37 cellular contexts compared by ENCODE assay signal in genomic region chr7:31007634-31008033, GRCh38. TPM values are rescaled to one million over a fixed set of nuclear protein-coding genes. Genes with fewer than 3 reads are reported as not detected.
"Had no signal": no experiment of that assay in that cellular context is flagged by ENCODE, and none has a peak within 500 bp of the region (broad histone marks: within the 10 kb centered on the region; RNA-seq: fewer than 3 reads in every experiment).

No MANE protein-coding gene starts in this region.

- H3K27me3 ChIP-seq: adrenal gland, ascending aorta, breast epithelium, cardiac muscle cell had no signal

- H3K9me3 ChIP-seq: ascending aorta had no signal

- H3K9me3 Mint-ChIP-seq: activated naive CD4-positive, alpha-beta T cell treated with anti-CD3 and anti-CD28 coated beads, Interleukin-2, amount 50 U/mL, for 24 hours; activated naive CD8-positive, alpha-beta T cell treated with anti-CD3 and anti-CD28 coated beads for 36 hours; activated naive CD8-positive, alpha-beta T cell treated with anti-CD3 and anti-CD28 coated beads, Interleukin-2, amount 50 U/mL, for 24 hours; activated T-helper 1 cell treated with anti-CD3 and anti-CD28 coated beads, Interleukin-12 subunit alpha, Interleukin-12 subunit beta, Interleukin-2, Interleukin-4 antibody, amounts not matched to agents 30 ng/mL and 10 ng/mL and 1 ng/mL, durations not matched to agents 14 hours and 24 hours and 36 hours; activated T-helper 2 cell treated with anti-CD3 and anti-CD28 coated beads, Interferon-gamma antibody, Interleukin-2, Interleukin-4, amounts not matched to agents 10 μg/mL and 5 μg/mL and 100 μg/mL, durations not matched to agents 14 hours and 24 hours and 36 hours; dendritic cell treated with granulocyte-macrophage colony-stimulating factor and Interleukin-4, amounts not matched to agents 40 ng/mL and 50 ng/mL, for 4 days had no signal

- DNase-seq: activated CD4-positive, alpha-beta memory T cell treated with anti-CD3 and anti-CD28 coated beads for 36 hours; activated CD4-positive, alpha-beta T cell treated with anti-CD3 and anti-CD28 coated beads for 36 hours; activated CD4-positive, alpha-beta T cell treated with anti-CD3 and anti-CD28 coated beads, Interleukin-2, amount 10 ng/mL, durations not matched to agents 24 days and 14 days; activated CD4-positive, CD25-positive, alpha-beta regulatory T cell; activated CD4-positive, CD25-positive, alpha-beta regulatory T cell treated with anti-CD3 and anti-CD28 coated beads, Interleukin-2, amount 50 U/mL, for 72 hours; activated CD8-positive, alpha-beta memory T cell treated with anti-CD3 and anti-CD28 coated beads, Interleukin-2, amount 10 ng/mL, durations not matched to agents 7 days and 5 days; activated CD8-positive, alpha-beta memory T cell treated with anti-CD3 and anti-CD28 coated beads, Interleukin-2, amount 50 U/mL, for 4 hours; activated CD8-positive, alpha-beta T cell treated with anti-CD3 and anti-CD28 coated beads, Interleukin-2, amount 10 ng/mL, durations not matched to agents 7 days and 5 days; activated effector memory CD4-positive, alpha-beta T cell treated with anti-CD3 and anti-CD28 coated beads, Interleukin-2, amount 50 U/mL, for 16 hours; activated naive CD4-positive, alpha-beta T cell treated with anti-CD3 and anti-CD28 coated beads for 36 hours; activated naive CD8-positive, alpha-beta T cell treated with anti-CD3 and anti-CD28 coated beads for 36 hours; activated naive CD8-positive, alpha-beta T cell treated with anti-CD3 and anti-CD28 coated beads, Interleukin-2, amount 50 U/mL, for 24 hours; activated T-cell treated with anti-CD3 and anti-CD28 coated beads, Interleukin-2, amount 50 U/mL, for 1 hour; activated T-cell treated with anti-CD3 and anti-CD28 coated beads, Interleukin-2, amount 50 U/mL, for 48 hours; adrenal gland; amygdala; central memory CD4-positive, alpha-beta T cell; cerebellar nuclear complex; dorsolateral prefrontal cortex; effector memory CD4-positive, alpha-beta T cell; endodermal cell; foreskin fibroblast; T-helper 2 cell had no signal

- H3K4me1 ChIP-seq: adrenal gland, ascending aorta, breast epithelium had no signal

- H3K4me3 Mint-ChIP-seq: activated CD4-positive, alpha-beta memory T cell treated with anti-CD3 and anti-CD28 coated beads for 36 hours; activated CD4-positive, alpha-beta T cell treated with anti-CD3 and anti-CD28 coated beads for 36 hours; activated CD4-positive, alpha-beta T cell treated with anti-CD3 and anti-CD28 coated beads, Interleukin-2, amount 10 ng/mL, durations not matched to agents 24 days and 14 days; activated CD8-positive, alpha-beta memory T cell treated with anti-CD3 and anti-CD28 coated beads, Interleukin-2, amount 10 ng/mL, durations not matched to agents 7 days and 5 days; activated CD8-positive, alpha-beta T cell treated with anti-CD3 and anti-CD28 coated beads, Interleukin-2, amount 10 ng/mL, durations not matched to agents 7 days and 5 days; activated naive CD4-positive, alpha-beta T cell treated with anti-CD3 and anti-CD28 coated beads for 36 hours; activated naive CD4-positive, alpha-beta T cell treated with anti-CD3 and anti-CD28 coated beads, Interleukin-2, amount 50 U/mL, for 24 hours; activated naive CD8-positive, alpha-beta T cell treated with anti-CD3 and anti-CD28 coated beads for 36 hours; activated naive CD8-positive, alpha-beta T cell treated with anti-CD3 and anti-CD28 coated beads, Interleukin-2, amount 50 U/mL, for 24 hours; activated T-helper 1 cell treated with anti-CD3 and anti-CD28 coated beads, Interleukin-12 subunit alpha, Interleukin-12 subunit beta, Interleukin-2, Interleukin-4 antibody, amounts not matched to agents 30 ng/mL and 10 ng/mL and 1 ng/mL, durations not matched to agents 14 hours and 24 hours and 36 hours; brain; dendritic cell treated with granulocyte-macrophage colony-stimulating factor and Interleukin-4, amounts not matched to agents 40 ng/mL and 50 ng/mL, for 4 days; endodermal cell had no signal

- H3K36me3 Mint-ChIP-seq: activated CD4-positive, alpha-beta memory T cell treated with anti-CD3 and anti-CD28 coated beads for 36 hours; activated naive CD4-positive, alpha-beta T cell treated with anti-CD3 and anti-CD28 coated beads, Interleukin-2, amount 50 U/mL, for 24 hours; activated naive CD8-positive, alpha-beta T cell treated with anti-CD3 and anti-CD28 coated beads for 36 hours had no signal

- ATAC-seq: activated CD4-positive, alpha-beta T cell treated with anti-CD3 and anti-CD28 coated beads for 36 hours; activated CD8-positive, alpha-beta memory T cell treated with anti-CD3 and anti-CD28 coated beads, Interleukin-2, amount 10 ng/mL, durations not matched to agents 7 days and 5 days; activated CD8-positive, alpha-beta T cell treated with anti-CD3 and anti-CD28 coated beads, Interleukin-2, amount 10 ng/mL, durations not matched to agents 7 days and 5 days; activated naive CD8-positive, alpha-beta T cell treated with anti-CD3 and anti-CD28 coated beads, Interleukin-2, amount 50 U/mL, for 24 hours; esophagus mucosa had no signal

- H3K36me3 ChIP-seq: adrenal gland, ascending aorta, breast epithelium, cardiac muscle cell had no signal

- H3K27ac ChIP-seq: ascending aorta, breast epithelium, cardiac muscle cell, coronary artery had no signal

- H3K4me1 Mint-ChIP-seq: activated CD4-positive, alpha-beta T cell treated with anti-CD3 and anti-CD28 coated beads for 36 hours; activated CD4-positive, alpha-beta T cell treated with anti-CD3 and anti-CD28 coated beads, Interleukin-2, amount 10 ng/mL, durations not matched to agents 24 days and 14 days; activated CD8-positive, alpha-beta memory T cell treated with anti-CD3 and anti-CD28 coated beads, Interleukin-2, amount 10 ng/mL, durations not matched to agents 7 days and 5 days; activated naive CD4-positive, alpha-beta T cell treated with anti-CD3 and anti-CD28 coated beads, Interleukin-2, amount 50 U/mL, for 24 hours; activated naive CD8-positive, alpha-beta T cell treated with anti-CD3 and anti-CD28 coated beads for 36 hours; activated naive CD8-positive, alpha-beta T cell treated with anti-CD3 and anti-CD28 coated beads, Interleukin-2, amount 50 U/mL, for 24 hours had no signal

- H3K27ac Mint-ChIP-seq: activated CD4-positive, alpha-beta memory T cell treated with anti-CD3 and anti-CD28 coated beads for 36 hours; activated CD4-positive, alpha-beta T cell treated with anti-CD3 and anti-CD28 coated beads for 36 hours; activated CD4-positive, alpha-beta T cell treated with anti-CD3 and anti-CD28 coated beads, Interleukin-2, amount 10 ng/mL, durations not matched to agents 24 days and 14 days; activated CD8-positive, alpha-beta memory T cell treated with anti-CD3 and anti-CD28 coated beads, Interleukin-2, amount 10 ng/mL, durations not matched to agents 7 days and 5 days; activated CD8-positive, alpha-beta T cell treated with anti-CD3 and anti-CD28 coated beads, Interleukin-2, amount 10 ng/mL, durations not matched to agents 7 days and 5 days; activated naive CD4-positive, alpha-beta T cell treated with anti-CD3 and anti-CD28 coated beads for 36 hours; activated naive CD4-positive, alpha-beta T cell treated with anti-CD3 and anti-CD28 coated beads, Interleukin-2, amount 50 U/mL, for 24 hours; activated naive CD8-positive, alpha-beta T cell treated with anti-CD3 and anti-CD28 coated beads for 36 hours; activated naive CD8-positive, alpha-beta T cell treated with anti-CD3 and anti-CD28 coated beads, Interleukin-2, amount 50 U/mL, for 24 hours; activated T-helper 1 cell treated with anti-CD3 and anti-CD28 coated beads, Interleukin-12 subunit alpha, Interleukin-12 subunit beta, Interleukin-2, Interleukin-4 antibody, amounts not matched to agents 30 ng/mL and 10 ng/mL and 1 ng/mL, durations not matched to agents 14 hours and 24 hours and 36 hours; activated T-helper 2 cell treated with anti-CD3 and anti-CD28 coated beads, Interferon-gamma antibody, Interleukin-2, Interleukin-4, amounts not matched to agents 10 μg/mL and 5 μg/mL and 100 μg/mL, durations not matched to agents 14 hours and 24 hours and 36 hours; dendritic cell treated with granulocyte-macrophage colony-stimulating factor and Interleukin-4, amounts not matched to agents 40 ng/mL and 50 ng/mL, for 4 days; endodermal cell had no signal

- H3K4me3 ChIP-seq: adrenal gland, ascending aorta, breast epithelium, cardiac muscle cell, coronary artery, dorsolateral prefrontal cortex had no signal

RNA-seq across cellular contexts. Expression of gene GHRHR, which starts 43.9 kb away (rescaled TPM):
- total RNA-seq: activated CD4-positive, alpha-beta memory T cell treated with anti-CD3 and anti-CD28 coated beads for 36 hours; activated CD4-positive, alpha-beta T cell treated with anti-CD3 and anti-CD28 coated beads for 36 hours; activated CD4-positive, alpha-beta T cell treated with anti-CD3 and anti-CD28 coated beads, Interleukin-2, amount 10 ng/mL, durations not matched to agents 24 days and 14 days; activated CD8-positive, alpha-beta memory T cell treated with anti-CD3 and anti-CD28 coated beads for 36 hours; activated CD8-positive, alpha-beta memory T cell treated with anti-CD3 and anti-CD28 coated beads, Interleukin-2, amount 10 ng/mL, durations not matched to agents 7 days and 5 days; activated CD8-positive, alpha-beta T cell treated with anti-CD3 and anti-CD28 coated beads, Interleukin-2, amount 10 ng/mL, durations not matched to agents 7 days and 5 days; activated naive CD4-positive, alpha-beta T cell treated with anti-CD3 and anti-CD28 coated beads for 36 hours; activated naive CD8-positive, alpha-beta T cell treated with anti-CD3 and anti-CD28 coated beads for 36 hours; activated T-helper 1 cell treated with anti-CD3 and anti-CD28 coated beads, Interleukin-12 subunit alpha, Interleukin-12 subunit beta, Interleukin-2, Interleukin-4 antibody, amounts not matched to agents 30 ng/mL and 10 ng/mL and 1 ng/mL, durations not matched to agents 14 hours and 24 hours and 36 hours; activated T-helper 2 cell treated with anti-CD3 and anti-CD28 coated beads, Interferon-gamma antibody, Interleukin-2, Interleukin-4, amounts not matched to agents 10 μg/mL and 5 μg/mL and 100 μg/mL, durations not matched to agents 14 hours and 24 hours and 36 hours; ascending aorta; breast epithelium; cardiac muscle cell; endodermal cell; epithelial cell of proximal tubule; esophagus mucosa; frontal cortex; T-helper 1 cell treated with Interleukin-12 subunit alpha and Interleukin-12 subunit beta and Interleukin-4 antibody, amounts not matched to agents 30 ng/mL and 1 ng/mL, for 36 hours had no signal
- polyA plus RNA-seq: cardiac muscle cell had no signal

RNA-seq across cellular contexts. Expression of gene ADCYAP1R1, which starts 44.5 kb away (rescaled TPM):
- total RNA-seq: activated CD4-positive, alpha-beta memory T cell treated with anti-CD3 and anti-CD28 coated beads for 36 hours; activated CD4-positive, alpha-beta T cell treated with anti-CD3 and anti-CD28 coated beads for 36 hours; activated CD4-positive, alpha-beta T cell treated with anti-CD3 and anti-CD28 coated beads, Interleukin-2, amount 10 ng/mL, durations not matched to agents 24 days and 14 days; activated CD8-positive, alpha-beta memory T cell treated with anti-CD3 and anti-CD28 coated beads for 36 hours; activated CD8-positive, alpha-beta memory T cell treated with anti-CD3 and anti-CD28 coated beads, Interleukin-2, amount 10 ng/mL, durations not matched to agents 7 days and 5 days; activated CD8-positive, alpha-beta T cell treated with anti-CD3 and anti-CD28 coated beads, Interleukin-2, amount 10 ng/mL, durations not matched to agents 7 days and 5 days; activated naive CD4-positive, alpha-beta T cell treated with anti-CD3 and anti-CD28 coated beads for 36 hours; activated naive CD8-positive, alpha-beta T cell treated with anti-CD3 and anti-CD28 coated beads for 36 hours; activated T-helper 1 cell treated with anti-CD3 and anti-CD28 coated beads, Interleukin-12 subunit alpha, Interleukin-12 subunit beta, Interleukin-2, Interleukin-4 antibody, amounts not matched to agents 30 ng/mL and 10 ng/mL and 1 ng/mL, durations not matched to agents 14 hours and 24 hours and 36 hours; activated T-helper 2 cell treated with anti-CD3 and anti-CD28 coated beads, Interferon-gamma antibody, Interleukin-2, Interleukin-4, amounts not matched to agents 10 μg/mL and 5 μg/mL and 100 μg/mL, durations not matched to agents 14 hours and 24 hours and 36 hours; epithelial cell of proximal tubule; T-helper 1 cell treated with Interleukin-12 subunit alpha and Interleukin-12 subunit beta and Interleukin-4 antibody, amounts not matched to agents 30 ng/mL and 1 ng/mL, for 36 hours had no signal
